8 cellular contexts compared by ENCODE assay signal in genomic region chr18:2906522-2907458, GRCh38. TPM values are rescaled to one million over a fixed set of nuclear protein-coding genes. Genes with fewer than 3 reads are reported as not detected.
DNase-seq lines count a peak whose midpoint lies in the region; ATAC-seq and TF ChIP-seq lines count a peak whose summit lies in the region.

No MANE protein-coding gene starts in this region.

- no peaks in the 10 kb centered on the region for H3K27me3 ChIP-seq in HUES6 (ENCODE audit: control insufficient read depth, insufficient read depth, low read length)
- no peaks in the 10 kb centered on the region for H3K27me3 ChIP-seq in mucosa of rectum (ENCODE audit: control insufficient read depth in 2 of 2, insufficient read depth in 2 of 2, low read length in 2 of 2)
- peaks cover 15% of the 10 kb centered on the region for H3K27me3 ChIP-seq in suprapubic skin

- H3K9me3 Mint-ChIP-seq in activated CD4-positive, alpha-beta T cell treated with anti-CD3 and anti-CD28 coated beads for 36 hours (ENCODE audit: low read depth): no peaks in the 10 kb centered on the region

- peak in 1 of 2 donors; percentile 22 for TF ChIP-seq CTCF in suprapubic skin (IDR thresholded peaks at IDR 0.05)

- peak overlapping the region; percentile 82; the same call in 1 of the 2 replicates for H3K27ac ChIP-seq in HUES6 (ENCODE audit: low read depth, low read length)
- peak overlapping the region; percentile 27 to 48 for H3K27ac ChIP-seq in mucosa of rectum (ENCODE audit: low read depth in 2 of 2, low read length in 2 of 2)
- H3K27ac ChIP-seq in suprapubic skin: peak overlapping the region; percentile 57

- POLR2A ChIA-PET in activated CD4-positive, alpha-beta T cell treated with anti-CD3 and anti-CD28 coated beads for 36 hours (lab: Charles Lee): no interaction called here

- DNase-seq in D341Med (ENCODE audit: low spot score) (peak; percentile 90), suprapubic skin (ENCODE audit: low spot score in 2 of 2) (peak in 1 of 2 donors; percentile 81), OCI-M2 (lab: John Stamatoyannopoulos, UW; ENCODE audit: unreplicated experiment) (no peak)
- peak; percentile 63 for DNase-seq in activated CD4-positive, alpha-beta T cell treated with anti-CD3 and anti-CD28 coated beads for 36 hours
- DNase-seq in effector CD8-positive, alpha-beta T cell (lab: John Stamatoyannopoulos, UW): peak; percentile 22

- H3K4me3 ChIP-seq in HUES6 (ENCODE audit: low read depth, low read length) (peak overlapping the region; percentile 62), mucosa of rectum (ENCODE audit: low read length in 2 of 2) (peak overlapping the region; percentile 69 to 70), suprapubic skin (peak overlapping the region; percentile 71)

- H3K36me3 ChIP-seq in HUES6 (ENCODE audit: control insufficient read depth, insufficient read depth, low read length): peaks cover 39% of the 10 kb centered on the region
- peaks cover 14 to 17% of the 10 kb centered on the region in 2 donors for H3K36me3 ChIP-seq in mucosa of rectum (ENCODE audit: control insufficient read depth in 2 of 2, insufficient read depth in 2 of 2, low read length in 2 of 2)
- H3K36me3 ChIP-seq in suprapubic skin: no peaks in the 10 kb centered on the region

- intact Hi-C loops in activated CD4-positive, alpha-beta T cell treated with anti-CD3 and anti-CD28 coated beads for 36 hours (cut with DNase I, micrococcal nuclease): loop anchor here (1.0 to 5.0 kb wide), 6 partner anchors 58 to 334 kb away; partner anchors contain the start of genes EMILIN2 (in 1 of the 2), METTL4 (in 1 of the 2), NDC80 (in 1 of the 2) and SMCHD1 (in 1 of the 2)

- H3K36me3 Mint-ChIP-seq in activated CD4-positive, alpha-beta T cell treated with anti-CD3 and anti-CD28 coated beads for 36 hours (ENCODE audit: low read depth): peaks cover 14% of the 10 kb centered on the region

- H3K9me3 ChIP-seq in HUES6 (ENCODE audit: control insufficient read depth, insufficient read depth, low read depth, low read length) (no peaks in the 10 kb centered on the region), mucosa of rectum (ENCODE audit: control insufficient read depth in 2 of 2, low read length in 2 of 2) (no peaks in the 10 kb centered on the region), suprapubic skin (no peaks in the 10 kb centered on the region)

- no peak for TF ChIP-seq POLR2A in suprapubic skin (IDR thresholded peaks at IDR 0.05)

- CTCF ChIA-PET in activated CD4-positive, alpha-beta T cell treated with anti-CD3 and anti-CD28 coated beads for 36 hours (lab: Charles Lee): interaction anchor here (0.6 to 1.6 kb wide), 3 partner anchors 24 to 101 kb away, joined by 3 to 4 read pairs (median 3); no protein-coding TSS in a partner anchor

- WGBS in suprapubic skin: 9% methylated on average over 22 of the region's 97 CpGs

- H3K27me3 Mint-ChIP-seq in activated CD4-positive, alpha-beta T cell treated with anti-CD3 and anti-CD28 coated beads for 36 hours: no peaks in the 10 kb centered on the region

- H3K27ac Mint-ChIP-seq in activated CD4-positive, alpha-beta T cell treated with anti-CD3 and anti-CD28 coated beads for 36 hours: peak overlapping the region; percentile 72

- peak; percentile 65 for ATAC-seq in GM19463 (IDR thresholded peaks at IDR 0.05; ENCODE audit: unreplicated experiment)
- peak; percentile 67 for ATAC-seq in activated CD4-positive, alpha-beta T cell treated with anti-CD3 and anti-CD28 coated beads for 36 hours

- peak overlapping the region; percentile 78 for H3K4me3 Mint-ChIP-seq in activated CD4-positive, alpha-beta T cell treated with anti-CD3 and anti-CD28 coated beads for 36 hours

- peaks cover 17% of the 10 kb centered on the region for H3K4me1 Mint-ChIP-seq in activated CD4-positive, alpha-beta T cell treated with anti-CD3 and anti-CD28 coated beads for 36 hours

- H3K9ac ChIP-seq in HUES6 (ENCODE audit: low read length) (peak overlapping the region; percentile 91), mucosa of rectum (ENCODE audit: low read depth in 1 of 2, low read length in 2 of 2) (peak overlapping the region; percentile 63 to 76)

- TF ChIP-seq EP300 in suprapubic skin (IDR thresholded peaks at IDR 0.05): no peak

- H3K4me1 ChIP-seq in HUES6 (ENCODE audit: control insufficient read depth, insufficient read depth, low read length) (no peaks in the 10 kb centered on the region), mucosa of rectum (ENCODE audit: control insufficient read depth in 2 of 2, insufficient read depth in 2 of 2, low read length in 2 of 2) (peaks cover 4 to 6% of the 10 kb centered on the region in 2 donors), suprapubic skin (peaks cover 45% of the 10 kb centered on the region)

RNA-seq across cellular contexts. Expression of gene EMILIN2, which starts 60.0 kb away (rescaled TPM):
- 10 to 100 TPM; 12.0 to 15.7 TPM for total RNA-seq in activated CD4-positive, alpha-beta T cell treated with anti-CD3 and anti-CD28 coated beads for 36 hours
- 10 to 100 TPM in 1 of 4 donors, 1 to 10 TPM in 3; 4.3 to 11.3 (median 7.1) TPM for total RNA-seq in suprapubic skin
